ENCODE assay signal across 8 cellular contexts in the genomic region with DNA sequence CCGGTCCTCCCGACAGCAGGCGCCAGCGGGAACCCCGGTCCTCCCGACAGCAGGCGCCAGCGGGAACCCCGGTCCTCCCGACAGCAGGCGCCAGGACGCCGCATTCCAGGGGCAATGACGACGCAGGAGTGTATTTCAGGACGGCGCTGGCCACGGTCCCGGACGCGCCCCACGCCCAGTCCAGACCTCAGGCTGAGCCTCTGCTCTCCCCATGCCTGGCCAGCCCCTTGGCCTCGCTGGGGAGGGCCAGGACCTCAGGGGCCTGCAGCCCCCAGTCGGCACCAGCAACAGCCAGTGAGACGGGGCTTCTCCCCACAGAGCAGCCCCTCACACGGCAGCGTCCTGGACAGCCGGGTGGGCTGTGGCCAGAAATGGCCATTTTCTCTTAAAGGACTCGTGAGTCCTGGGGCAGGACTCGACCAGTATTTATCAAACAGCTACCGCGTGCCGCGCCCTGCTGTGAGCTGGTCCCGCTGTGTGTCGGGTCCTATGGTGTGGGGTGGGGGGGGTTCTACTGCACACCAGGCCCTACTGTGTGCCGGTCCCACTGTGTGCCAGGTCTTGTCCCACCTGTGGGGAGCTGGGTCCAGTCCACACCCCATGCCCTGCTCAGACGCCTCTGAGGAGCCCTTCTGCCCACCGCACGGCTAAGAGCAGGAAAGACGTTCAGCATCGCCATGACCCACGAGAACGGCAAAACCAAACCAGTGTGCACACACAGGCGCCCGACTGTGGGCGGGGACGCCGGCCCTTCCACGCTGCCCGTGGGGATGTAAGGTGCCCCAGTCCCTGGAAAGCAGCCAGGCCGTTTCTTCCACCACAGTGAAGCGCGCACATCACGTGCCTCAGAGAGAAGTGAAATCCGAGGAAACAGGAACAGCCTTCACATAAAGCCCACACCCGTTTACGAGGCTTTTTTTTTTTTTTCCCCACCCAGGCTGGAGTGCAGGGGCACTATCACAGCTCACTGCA. TPM values are rescaled to one million over a fixed set of nuclear protein-coding genes. Genes with fewer than 3 reads are reported as not detected.
DNase-seq lines count a peak whose midpoint lies in the region; ATAC-seq and TF ChIP-seq lines count a peak whose summit lies in the region.

No MANE protein-coding gene starts in this region.

- H3K9me3 ChIP-seq in ES-I3 (ENCODE audit: control insufficient read depth, insufficient read depth, low read length) = no peaks in the 10 kb centered on the region
- no peaks in the 10 kb centered on the region for H3K9me3 ChIP-seq in aorta (ENCODE audit: control insufficient read depth, low read length)

- H3K27ac ChIP-seq in coronary artery (peak overlapping the region in 1 of 2 donors; percentile 32), aorta (ENCODE audit: low read depth in 1 of 2, low read length in 2 of 2) (no peak overlapping the region)

- H3K4me1 Mint-ChIP-seq in memory B cell = peaks cover 10% of the 10 kb centered on the region

- 41 to 45% methylated on average over 52 to 57 of the region's 58 CpGs for WGBS in aorta, 2 donors

- H3K36me3 ChIP-seq in ES-I3 (ENCODE audit: insufficient read depth, low read length) (no peaks in the 10 kb centered on the region), aorta (ENCODE audit: control insufficient read depth in 1 of 2, insufficient read depth in 2 of 2, low read length in 1 of 2) (no peaks in the 10 kb centered on the region)

- no peak overlapping the region for H3K27ac Mint-ChIP-seq in memory B cell

- DNase-seq in NOMO-1 treated with DMSO at 0.1 percent for 48 hours (lab: John Stamatoyannopoulos, UW; ENCODE audit: unreplicated experiment) (peak; percentile 90), coronary artery (ENCODE audit: low spot score) (no peak), memory B cell (ENCODE audit: low spot score in 2 of 2) (peak; percentile 58 to 62), aorta (peak; percentile 89 to 93), G401 (ENCODE audit: low spot score) (no peak), NCI-H774 (lab: John Stamatoyannopoulos, UW) (no peak)

- ATAC-seq in memory B cell (ENCODE audit: low read depth) (peak; percentile 57), aorta (ENCODE audit: low FRiP score) (peak; percentile 62), GM19452 (IDR thresholded peaks at IDR 0.05; ENCODE audit: unreplicated experiment) (no peak)

- H3K4me1 ChIP-seq in ES-I3 (ENCODE audit: insufficient read depth, low read length) = no peaks in the 10 kb centered on the region; the same call in 1 of the 2 replicates
- no peaks in the 10 kb centered on the region for H3K4me1 ChIP-seq in aorta (ENCODE audit: control insufficient read depth in 1 of 2, insufficient read depth in 2 of 2, low read length in 2 of 2)

- H3K27me3 Mint-ChIP-seq in memory B cell = no peaks in the 10 kb centered on the region

- H3K9ac ChIP-seq in ES-I3 (ENCODE audit: low read depth, low read length) = peak overlapping the region; percentile 28

- H3K9me3 Mint-ChIP-seq in memory B cell = no peaks in the 10 kb centered on the region

- in situ Hi-C loops in G401 (cut with HindIII; ENCODE audit: low sequenced_read_pairs) = no loop called here

- H3K4me3 ChIP-seq in coronary artery = peak overlapping the region; percentile 57
- no peak overlapping the region for H3K4me3 ChIP-seq in aorta (ENCODE audit: low read length in 2 of 2)

- peak overlapping the region; percentile 70 for H3K4me3 Mint-ChIP-seq in memory B cell

- intact Hi-C loops in aorta (cut with DNase I) = loop anchor here in 1 of 2 donors (5.0 kb wide), 1 partner anchor 43 kb away; the partner anchor contains the start of gene ADAP1

- H3K36me3 Mint-ChIP-seq in memory B cell = no peaks in the 10 kb centered on the region

- H3K27me3 ChIP-seq in aorta (ENCODE audit: control insufficient read depth in 1 of 2, insufficient read depth in 2 of 2, low read length in 1 of 2) = no peaks in the 10 kb centered on the region

- TF ChIP-seq CTCF in coronary artery (IDR thresholded peaks at IDR 0.05) = no peak

RNA-seq across cellular contexts. Expression of gene GET4, which starts 33.3 kb away (rescaled TPM):
- total RNA-seq in aorta = 10 to 100 TPM; 19.9 to 22.7 TPM
- polyA plus RNA-seq in aorta = 10 to 100 TPM; 16.5 to 58.3 TPM
- 98.5 and 102 TPM in 2 replicates for total RNA-seq in G401 (2014; rRNA removed; shearing (Covaris generic))

RNA-seq across cellular contexts. Expression of gene ADAP1, which starts 44.8 kb away (rescaled TPM):
- total RNA-seq in aorta = 10 to 100 TPM; 10.8 to 11.9 TPM
- polyA plus RNA-seq in aorta = 10 to 100 TPM in 1 of 2 donors, 1 to 10 TPM in 1; 4.3 to 16.9 TPM
- 11.7 and 21.3 TPM in 2 replicates for total RNA-seq in G401 (2014; rRNA removed; shearing (Covaris generic))

Comparison
In these comparisons a context has a peak if more than half of its experiments do, and no peak if none do; other contexts are left out.
1. DNase-seq: peak in NOMO-1 treated with DMSO at 0.1 percent for 48 hours (single experiment), memory B cell (2 of 2) and aorta (2 of 2); none in coronary artery (single experiment), G401 (single experiment) and NCI-H774 (single experiment).